2 cellular contexts compared by ENCODE assay signal in the genomic region with DNA sequence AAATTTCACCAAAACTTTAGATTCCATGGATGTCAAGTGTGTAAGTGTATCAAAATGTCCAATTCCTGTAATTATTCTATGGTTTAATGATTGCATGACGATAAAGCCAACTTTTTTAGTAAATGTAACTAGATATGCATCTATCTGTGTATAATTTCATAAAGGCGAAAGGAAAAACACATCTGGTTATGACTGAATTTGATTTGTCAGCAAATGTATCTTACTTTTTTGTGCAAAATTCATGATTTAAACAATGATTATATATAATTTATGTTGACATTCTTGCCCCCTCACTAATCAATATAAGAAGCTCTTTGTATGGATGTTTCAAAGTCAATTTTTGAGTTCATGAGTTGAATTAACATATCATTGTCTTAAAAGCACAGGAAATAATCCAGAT.
A peak's percentile ranks its signal among the peaks of the same experiment; 100 is the strongest.
TF ChIP-seq lines count a peak whose summit lies in the region.

No MANE protein-coding gene starts in this region.

TF ChIP-seq in IMR-90, 13 proteins besides CTCF, POLR2A, EP300 and RAD21:
- TF ChIP-seq, protein P1, sequence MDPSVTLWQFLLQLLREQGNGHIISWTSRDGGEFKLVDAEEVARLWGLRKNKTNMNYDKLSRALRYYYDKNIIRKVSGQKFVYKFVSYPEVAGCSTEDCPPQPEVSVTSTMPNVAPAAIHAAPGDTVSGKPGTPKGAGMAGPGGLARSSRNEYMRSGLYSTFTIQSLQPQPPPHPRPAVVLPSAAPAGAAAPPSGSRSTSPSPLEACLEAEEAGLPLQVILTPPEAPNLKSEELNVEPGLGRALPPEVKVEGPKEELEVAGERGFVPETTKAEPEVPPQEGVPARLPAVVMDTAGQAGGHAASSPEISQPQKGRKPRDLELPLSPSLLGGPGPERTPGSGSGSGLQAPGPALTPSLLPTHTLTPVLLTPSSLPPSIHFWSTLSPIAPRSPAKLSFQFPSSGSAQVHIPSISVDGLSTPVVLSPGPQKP (IDR thresholded peaks at IDR 0.05; ENCODE audit: borderline replicate concordance, low read depth, low read length): no peak
- TF ChIP-seq MAFK (IDR thresholded peaks at IDR 0.05; ENCODE audit: low read depth, low read length): peak; percentile 50

TF ChIP-seq in K562, 482 proteins besides CTCF, POLR2A, EP300 and RAD21:
- TF ChIP-seq ZNF316 (IDR thresholded peaks at IDR 0.05): peak; percentile 42; the same call in 1 of the 2 replicates
- 0 out of 2 replicates have a peak, but pooled peaks have one; percentile 8 for TF ChIP-seq C11orf30 (IDR thresholded peaks at IDR 0.05; ENCODE audit: low read depth)
- TF ChIP-seq NFATC3 (IDR thresholded peaks at IDR 0.05): no peak
